ENCODE assay signal across 9 cellular contexts in the genomic region with DNA sequence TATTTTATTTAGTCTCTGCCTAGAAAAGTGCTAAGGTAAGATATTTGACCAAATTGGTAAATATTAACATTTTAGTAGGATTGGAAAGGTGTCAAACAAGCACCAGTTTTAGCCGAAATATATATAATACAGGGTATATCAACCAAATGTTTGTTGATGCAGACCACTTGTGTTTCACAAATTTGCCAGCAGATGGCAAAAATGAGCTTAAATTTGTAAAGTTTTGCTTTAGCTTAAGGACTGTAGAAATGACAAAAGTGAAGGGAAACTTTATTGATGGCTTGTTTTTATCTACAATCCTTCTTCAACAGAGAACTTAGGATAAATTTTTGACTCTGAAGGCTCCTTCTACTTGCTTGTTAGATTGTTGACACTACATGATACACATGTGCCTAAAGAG. TPM values are rescaled to one million over a fixed set of nuclear protein-coding genes. Genes with fewer than 3 reads are reported as not detected.
DNase-seq lines count a peak whose midpoint lies in the region; ATAC-seq and TF ChIP-seq lines count a peak whose summit lies in the region.
"Had no signal": no experiment of that assay in that cellular context is flagged by ENCODE, and none has a peak within 500 bp of the region (broad histone marks: within the 10 kb centered on the region; RNA-seq: fewer than 3 reads in every experiment).

No MANE protein-coding gene starts in this region.

- peak; percentile 44 for TF ChIP-seq CTCF in CD4-positive, alpha-beta T cell (IDR thresholded peaks at IDR 0.05)
- TF ChIP-seq CTCF in OCI-LY7 (conservative IDR thresholded peaks at IDR 0.05; ENCODE audit: low read length) = peak; percentile 80
- TF ChIP-seq CTCF in astrocyte of the cerebellum (IDR thresholded peaks at IDR 0.05; ENCODE audit: low read depth, low read length, missing control alignments) = peak; percentile 51

- H3K79me2 ChIP-seq in GM23248 (ENCODE audit: insufficient read depth) (peaks cover under 1% of the 10 kb centered on the region), OCI-LY7 (ENCODE audit: insufficient read depth, low read depth, low read length) (no peaks in the 10 kb centered on the region)

- peak in 9 of 10 experiments; percentile 3 to 33 (median 21) for DNase-seq in CD4-positive, alpha-beta T cell
- DNase-seq in GM23248 (peak; percentile 55), OCI-LY7 (ENCODE audit: low spot score) (peak; percentile 61), astrocyte of the cerebellum (ENCODE audit: low read depth) (peak; percentile 36), kidney tubule cell (ENCODE audit: low spot score) (peak; percentile 61), superior temporal gyrus (ENCODE audit: extremely low spot score) (peak; percentile 84)

- H3F3A ChIP-seq in GM23248 (ENCODE audit: insufficient read depth) = no peaks in the 10 kb centered on the region

- no peak overlapping the region for H3K4me3 Mint-ChIP-seq in CD4-positive, alpha-beta T cell

- 33 to 42% methylated on average over 1 of the region's 1 CpG for WGBS in GM23248 (ENCODE audit: low coverage in 1 of 2, low lambda C conversion rate in 2 of 2, missing lambda C conversion rate in 2 of 2), 2 experiments

- CTCF ChIA-PET in CD4-positive, alpha-beta T cell (lab: Charles Lee) = interaction anchor here (0.6 to 2.6 kb wide), 5 partner anchors 14 to 887 kb away, joined by 3 to 18 read pairs (median 4); no protein-coding TSS in a partner anchor
- CTCF ChIA-PET in OCI-LY7 (lab: Charles Lee; ENCODE audit: unreplicated experiment) = interaction anchor here (1.2 to 1.3 kb wide), 2 partner anchors 13 to 885 kb away, joined by 6 to 8 read pairs; no protein-coding TSS in a partner anchor

- no peaks in the 10 kb centered on the region for H3K9me3 ChIP-seq in CD4-positive, alpha-beta T cell (ENCODE audit: control insufficient read depth, low read length)
- no peaks in the 10 kb centered on the region for H3K9me3 ChIP-seq in GM23248 (ENCODE audit: low read depth)
- H3K9me3 ChIP-seq in OCI-LY7 (ENCODE audit: low read length) = no peaks in the 10 kb centered on the region
- H3K9me3 ChIP-seq: SJSA1 had no signal

- no TSS peak for BruUV-seq in OCI-LY7 (replicated peaks; lab: Mats Ljungman, UMichigan)

- peaks cover 17% of the 10 kb centered on the region for H3K4me1 Mint-ChIP-seq in CD4-positive, alpha-beta T cell (ENCODE audit: low read depth)

- H3K27ac Mint-ChIP-seq in CD4-positive, alpha-beta T cell = no peak overlapping the region

- no peak for ATAC-seq in CD4-positive, alpha-beta T cell (ENCODE audit: poor library complexity)
- ATAC-seq in GM18861 (IDR thresholded peaks at IDR 0.05; ENCODE audit: unreplicated experiment) (no peak), HG02588 (IDR thresholded peaks at IDR 0.05; ENCODE audit: unreplicated experiment) (no peak)

- H3K4me2 ChIP-seq in GM23248 (ENCODE audit: unreplicated experiment) = no peak overlapping the region
- H3K4me2 ChIP-seq in OCI-LY7 (ENCODE audit: low read length) = no peak overlapping the region

- H3K27me3 ChIP-seq in CD4-positive, alpha-beta T cell (ENCODE audit: control insufficient read depth, insufficient read depth, low read length) = no peaks in the 10 kb centered on the region
- no peaks in the 10 kb centered on the region for H3K27me3 ChIP-seq in GM23248 (replicated peaks; ENCODE audit: insufficient read depth)

- H2AFZ ChIP-seq in GM23248 (no peak overlapping the region), OCI-LY7 (ENCODE audit: low read length) (no peak overlapping the region; the same call in 1 of the 2 replicates)

- POLR2A ChIA-PET in CD4-positive, alpha-beta T cell (lab: Charles Lee) = interaction anchor here (1.0 kb wide), 1 partner anchor 885 kb away, joined by 4 read pairs; no protein-coding TSS in a partner anchor
- POLR2A ChIA-PET in OCI-LY7 (lab: Charles Lee) = interaction anchor here (0.6 to 2.0 kb wide), 4 partner anchors 13 to 624 kb away, joined by 3 to 10 read pairs (median 4); no protein-coding TSS in a partner anchor

- H3K36me3 ChIP-seq in GM23248 (ENCODE audit: low read depth) = no peaks in the 10 kb centered on the region
- H3K36me3 ChIP-seq in OCI-LY7 (ENCODE audit: insufficient read depth, low read length) = no peaks in the 10 kb centered on the region

- no peaks in the 10 kb centered on the region for H3K9me3 Mint-ChIP-seq in CD4-positive, alpha-beta T cell

- H3K9me2 ChIP-seq in GM23248 (ENCODE audit: insufficient read depth) (no peaks in the 10 kb centered on the region), OCI-LY7 (ENCODE audit: insufficient read depth, low read length) (no peaks in the 10 kb centered on the region)

- no peak overlapping the region for H3K27ac ChIP-seq in CD4-positive, alpha-beta T cell (ENCODE audit: low read depth, low read length)
- H3K27ac ChIP-seq in GM23248 = no peak overlapping the region
- H3K27ac ChIP-seq in OCI-LY7 (ENCODE audit: low read depth, low read length, poor library complexity, severe bottlenecking) = no peak overlapping the region
- H3K27ac ChIP-seq: SJSA1 had no signal

- peaks cover 1% of the 10 kb centered on the region for H3K36me3 Mint-ChIP-seq in CD4-positive, alpha-beta T cell (ENCODE audit: low read depth)

- H3K4me1 ChIP-seq in GM23248 (ENCODE audit: insufficient read depth) (peaks cover 3% of the 10 kb centered on the region; the same call in 1 of the 2 replicates), OCI-LY7 (ENCODE audit: insufficient read depth, low read length, poor library complexity, severe bottlenecking) (peaks cover 6% of the 10 kb centered on the region)

- intact Hi-C loops in CD4-positive, alpha-beta T cell (cut with DNase I, micrococcal nuclease) = loop anchor here (1.0 to 10.0 kb wide), 5 partner anchors 594 to 1779 kb away; no protein-coding TSS in a partner anchor
- intact Hi-C loops in OCI-LY7 (cut with micrococcal nuclease; ENCODE audit: unreplicated experiment) = no loop called here

- no peak overlapping the region for H3K9ac ChIP-seq in GM23248

- H4K20me1 ChIP-seq in GM23248 (ENCODE audit: insufficient read depth) (no peaks in the 10 kb centered on the region), OCI-LY7 (ENCODE audit: insufficient read depth, low read length) (no peaks in the 10 kb centered on the region)

- H3K27me3 Mint-ChIP-seq in CD4-positive, alpha-beta T cell = no peaks in the 10 kb centered on the region

- in situ Hi-C loops in GM23248 (cut with MboI) = no loop called here
- in situ Hi-C loops in astrocyte of the cerebellum (cut with HindIII; ENCODE audit: low sequenced_read_pairs) = no loop called here

- no peak overlapping the region for H3K4me3 ChIP-seq in GM23248
- no peak overlapping the region for H3K4me3 ChIP-seq in OCI-LY7 (ENCODE audit: low read depth, low read length, poor library complexity, severe bottlenecking)
- H3K4me3 ChIP-seq in astrocyte of the cerebellum (ENCODE audit: low read depth, low read length) = no peak overlapping the region
- H3K4me3 ChIP-seq: SJSA1 had no signal

RNA-seq across cellular contexts. Expression of a gene that starts 4.8 kb away (rescaled TPM):
- 10 to 100 TPM; 31.7 to 32.2 TPM for total RNA-seq in CD4-positive, alpha-beta T cell
- total RNA-seq in GM23248 (2014; rRNA removed; shearing (Covaris generic)) = 12.5 and 15.9 TPM in 2 replicates
- 24.7 and 27.0 TPM in 2 replicates for polyA plus RNA-seq in GM23248 (2016; fragmentation: Nextera tagmentation; extraction: Ambion mirVana)
- total RNA-seq in OCI-LY7 (2014; rRNA removed; shearing (Covaris generic)) = 17.7 and 25.1 TPM in 2 replicates
- total RNA-seq in OCI-LY7 (2022) = 16.2 and 23.9 TPM in 2 replicates

RNA-seq across cellular contexts. Expression of a gene that starts 59.7 kb away (rescaled TPM):
- not detected for total RNA-seq in CD4-positive, alpha-beta T cell
- not detected in 2 replicates for total RNA-seq in GM23248 (2014; rRNA removed; shearing (Covaris generic))
- polyA plus RNA-seq in GM23248 (2016; fragmentation: Nextera tagmentation; extraction: Ambion mirVana) = not detected in 2 replicates
- not detected in 2 replicates for total RNA-seq in OCI-LY7 (2014; rRNA removed; shearing (Covaris generic))
- not detected in 2 replicates for total RNA-seq in OCI-LY7 (2022)
- total RNA-seq: SJSA1 had no signal

Comparison
In these comparisons a context has a peak if more than half of its experiments do, and no peak if none do; other contexts are left out.
1. DNase-seq: peak in every context shown above with its lines; median percentile 84 in superior temporal gyrus; 61 in OCI-LY7; 61 in kidney tubule cell; 55 in GM23248; 36 in astrocyte of the cerebellum; 21 in CD4-positive, alpha-beta T cell.